ENCODE assay signal across 9 cellular contexts in the genomic region with DNA sequence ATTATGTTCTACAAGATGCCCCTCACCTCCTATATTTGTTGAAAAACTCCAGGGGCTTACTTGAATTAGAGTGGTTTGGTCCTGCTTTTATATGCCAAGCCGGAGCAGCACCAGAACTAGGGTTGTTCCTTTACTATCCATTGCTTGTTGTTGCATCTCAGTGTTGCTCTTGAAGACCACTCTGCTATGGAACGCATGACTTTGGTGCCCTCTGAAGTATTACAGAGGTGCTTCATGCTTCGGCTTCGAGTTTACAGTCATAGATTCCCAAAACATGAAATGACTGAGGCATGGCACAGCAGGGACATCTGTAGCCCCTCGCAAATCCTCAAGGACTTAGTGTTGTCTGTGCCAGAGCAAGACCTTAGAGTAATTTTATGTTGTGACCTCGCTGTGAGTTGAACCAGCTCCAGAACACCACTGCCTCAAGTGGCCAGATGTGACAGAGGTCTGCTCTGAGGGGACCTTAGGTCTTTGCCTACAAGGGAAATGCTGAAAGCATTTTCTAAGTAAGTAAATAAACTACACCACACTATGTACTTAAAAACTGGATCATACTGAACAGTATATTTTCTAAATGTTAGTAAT.
DNase-seq lines count a peak whose midpoint lies in the region; ATAC-seq and TF ChIP-seq lines count a peak whose summit lies in the region.
"Had no signal": no experiment of that assay in that cellular context is flagged by ENCODE, and none has a peak within 500 bp of the region (broad histone marks: within the 10 kb centered on the region; RNA-seq: fewer than 3 reads in every experiment).

No MANE protein-coding gene starts in this region.

- H3K4me3 ChIP-seq in AG04450 (ENCODE audit: low read depth, low read length) (no peak overlapping the region), KMS-11 (IDR thresholded peaks at IDR 0.05; ENCODE audit: insufficient read depth, low read depth, low read length) (no peak overlapping the region), choroid plexus epithelial cell (ENCODE audit: low read depth, low read length) (no peak overlapping the region)

- H3K27ac ChIP-seq in AG04450 (ENCODE audit: low read depth, low read length): no peak overlapping the region
- H3K27ac ChIP-seq in KMS-11: no peak overlapping the region

- H3K27me3 ChIP-seq in AG04450 (ENCODE audit: control insufficient read depth, insufficient read depth, low read length) (peaks cover 2% of the 10 kb centered on the region), KMS-11 (ENCODE audit: insufficient read depth, low read depth) (no peaks in the 10 kb centered on the region)

- TF ChIP-seq CTCF in AG04450 (IDR thresholded peaks at IDR 0.05; ENCODE audit: low read depth, low read length) (0 out of 2 replicates have a peak, but pooled peaks have one; percentile 8), GM13977 (IDR thresholded peaks at IDR 0.05; ENCODE audit: extremely low read depth, insufficient read depth, missing control alignments) (peak; percentile 45), KMS-11 (conservative IDR thresholded peaks at IDR 0.05; ENCODE audit: low read depth, low read length) (peak; percentile 46; the same call in 1 of the 2 replicates), choroid plexus epithelial cell (conservative IDR thresholded peaks at IDR 0.05; ENCODE audit: low read depth, low read length) (peak; percentile 36)

- no peak overlapping the region for H2AFZ ChIP-seq in KMS-11 (ENCODE audit: low read depth)

- H3K9ac ChIP-seq in KMS-11: no peak overlapping the region

- DNase-seq in AG04450 (ENCODE audit: low read depth, low spot score): no peak
- DNase-seq in GM13977 (ENCODE audit: low spot score): peak; percentile 34
- DNase-seq in choroid plexus epithelial cell (ENCODE audit: low read depth): peak; percentile 8
- DNase-seq: NCI-H2171 had no signal

- no peaks in the 10 kb centered on the region for H3K4me1 ChIP-seq in KMS-11 (ENCODE audit: low read depth, poor library complexity, severe bottlenecking)

- in situ Hi-C loops in GM13977 (cut with MboI; ENCODE audit: low pct_unique_long_range_greater_than_20kb, low sequenced_read_pairs, unreplicated experiment): no loop called here

- no peaks in the 10 kb centered on the region for H4K20me1 ChIP-seq in KMS-11 (ENCODE audit: insufficient read depth)

- CTCF ChIA-PET in AG04450 (lab: Charles Lee): no interaction called here

- H3K4me2 ChIP-seq in KMS-11: no peak overlapping the region

- POLR2A ChIA-PET in AG04450 (lab: Yijun Ruan, JAX): no interaction called here

- ATAC-seq in GM18870 (IDR thresholded peaks at IDR 0.05; ENCODE audit: unreplicated experiment) (no peak), HG02884 (IDR thresholded peaks at IDR 0.05; ENCODE audit: unreplicated experiment) (no peak), GM21619 (IDR thresholded peaks at IDR 0.05; ENCODE audit: unreplicated experiment) (no peak), GM19023 (IDR thresholded peaks at IDR 0.05; ENCODE audit: unreplicated experiment) (no peak)

- no peaks in the 10 kb centered on the region for H3K79me2 ChIP-seq in KMS-11 (ENCODE audit: insufficient read depth, low read depth)

- no peaks in the 10 kb centered on the region for H3K36me3 ChIP-seq in KMS-11 (ENCODE audit: insufficient read depth)

- no peaks in the 10 kb centered on the region for H3K9me3 ChIP-seq in AG04450 (ENCODE audit: control insufficient read depth, insufficient read depth, low read length)
